8 cellular contexts compared by ENCODE assay signal in the genomic region with DNA sequence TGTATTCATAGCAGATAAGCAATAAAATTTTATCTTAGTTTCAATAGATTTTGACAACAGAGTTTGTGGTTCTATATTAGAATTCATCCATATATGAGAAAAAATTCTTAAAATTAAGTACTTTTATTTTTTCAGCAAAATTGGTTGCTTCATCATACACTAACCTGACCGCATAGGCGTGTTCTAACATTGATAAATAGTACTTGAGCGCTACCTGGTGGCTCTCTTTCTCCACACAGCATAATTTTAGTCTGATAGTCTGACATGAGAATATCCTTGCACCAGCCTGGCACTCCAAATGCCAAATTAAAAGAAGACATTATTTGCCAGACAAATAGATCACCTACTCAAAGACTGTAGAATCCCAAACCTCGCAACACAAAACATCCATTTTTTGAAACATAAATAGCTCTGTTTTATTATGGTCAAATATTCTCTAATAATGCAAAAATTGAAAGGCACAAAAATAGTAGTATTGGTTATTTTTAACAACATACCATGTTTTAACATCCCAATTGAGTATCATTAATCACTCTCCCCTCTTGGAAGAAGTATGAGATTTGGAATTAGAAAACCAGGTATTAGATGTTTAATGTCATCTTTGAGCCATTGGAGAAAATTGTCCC. TPM values are rescaled to one million over a fixed set of nuclear protein-coding genes. Genes with fewer than 3 reads are reported as not detected.
A peak's percentile ranks its signal among the peaks of the same experiment; 100 is the strongest.
DNase-seq lines count a peak whose midpoint lies in the region; TF ChIP-seq lines count a peak whose summit lies in the region.

No MANE protein-coding gene starts in this region.

- WGBS in hepatocyte (ENCODE audit: low lambda C conversion rate, missing lambda C conversion rate), result 15% methylated on average over 4 of the region's 4 CpGs

- H3K9me3 ChIP-seq in hepatocyte (ENCODE audit: low read depth), result no peaks in the 10 kb centered on the region

- H4K20me1 ChIP-seq in hepatocyte (ENCODE audit: insufficient read depth, poor library complexity, severe bottlenecking), result no peaks in the 10 kb centered on the region

- peaks cover 2% of the 10 kb centered on the region; the same call in 1 of the 2 replicates for H3K27me3 Mint-ChIP-seq in HFFc6 (ENCODE audit: insufficient read depth)

- H3K4me3 ChIP-seq in GM12865 (ENCODE audit: low read depth, low read length) (no peak overlapping the region), astrocyte of the cerebellum (ENCODE audit: low read depth, low read length) (no peak overlapping the region), hepatocyte (no peak overlapping the region)

- no peak overlapping the region for H3K4me3 Mint-ChIP-seq in HFFc6

- no peak overlapping the region for H3K27ac ChIP-seq in hepatocyte

- TF ChIP-seq CTCF in GM12865 (IDR thresholded peaks at IDR 0.05; ENCODE audit: insufficient read depth, low read depth, low read length, missing control alignments) (peak; percentile 62), HFFc6 (IDR thresholded peaks at IDR 0.05) (peak; percentile 89), astrocyte of the cerebellum (IDR thresholded peaks at IDR 0.05; ENCODE audit: low read depth, low read length, missing control alignments) (peak; percentile 66), hepatocyte (IDR thresholded peaks at IDR 0.05; ENCODE audit: poor library complexity) (peak; percentile 82)

- no peak overlapping the region for H3K27ac Mint-ChIP-seq in HFFc6

- no peaks in the 10 kb centered on the region for H3K36me3 ChIP-seq in hepatocyte (replicated peaks; ENCODE audit: insufficient read depth, low read depth)

- no peaks in the 10 kb centered on the region for H3K9me2 ChIP-seq in hepatocyte (replicated peaks; ENCODE audit: insufficient read depth)

- H2AFZ ChIP-seq in hepatocyte, result no peak overlapping the region

- H3K9me3 Mint-ChIP-seq in HFFc6, result no peaks in the 10 kb centered on the region

- no peaks in the 10 kb centered on the region for H3K79me2 ChIP-seq in hepatocyte

- peaks cover 8% of the 10 kb centered on the region for H3K4me1 ChIP-seq in hepatocyte (ENCODE audit: insufficient read depth)

- H3K27me3 ChIP-seq in hepatocyte, result no peaks in the 10 kb centered on the region

- peak; percentile 79 for DNase-seq in GM12865 (ENCODE audit: low read depth)
- DNase-seq in HFFc6, result peak; percentile 76
- peak; percentile 6 for DNase-seq in NCI-H128 (lab: John Stamatoyannopoulos, UW; ENCODE audit: unreplicated experiment)
- DNase-seq in T-helper 1 cell, result peak in 4 of 5 donors; percentile 22 to 58 (median 38)
- peak; percentile 71 for DNase-seq in astrocyte of the cerebellum (ENCODE audit: low read depth)
- peak; percentile 84 for DNase-seq in hepatocyte (ENCODE audit: low spot score)
- peak; percentile 53 for DNase-seq in smooth muscle cell of the brain vasculature (ENCODE audit: low read depth, low spot score)
- DNase-seq in HuH-7 (ENCODE audit: low spot score), result no peak

- in situ Hi-C loops in astrocyte of the cerebellum (cut with HindIII; ENCODE audit: low sequenced_read_pairs), result loop anchor here (25.0 kb wide), 1 partner anchor 264 kb away; no protein-coding TSS in a partner anchor

- H3K4me2 ChIP-seq in hepatocyte, result no peak overlapping the region

- H3K4me1 Mint-ChIP-seq in HFFc6 (ENCODE audit: low read depth), result peaks cover 27% of the 10 kb centered on the region

- no peaks in the 10 kb centered on the region for H3K36me3 Mint-ChIP-seq in HFFc6 (ENCODE audit: low read depth)

RNA-seq across cellular contexts. Expression of a gene that starts 33.0 kb away (rescaled TPM):
- total RNA-seq in HFFc6 (2021; fragmentation: NEBNext Ultra II Directional; extraction: Animal tissue kit (Norgen Biotek cat#: 25700)), result under 1 TPM; 0.09 to 0.24 (median 0.12) TPM
- 6.0 and 7.3 TPM in 2 replicates for total RNA-seq in hepatocyte
- polyA plus RNA-seq in hepatocyte, result 4.1 and 5.7 TPM in 2 replicates
